ENCODE assay signal across 8 cellular contexts in genomic region chr2:232441922-232442321, GRCh38. TPM values are rescaled to one million over a fixed set of nuclear protein-coding genes. Genes with fewer than 3 reads are reported as not detected.
"Had no signal": no experiment of that assay in that cellular context is flagged by ENCODE, and none has a peak within 500 bp of the region (broad histone marks: within the 10 kb centered on the region; RNA-seq: fewer than 3 reads in every experiment).

No MANE protein-coding gene starts in this region.

RNA-seq across cellular contexts. Expression of gene ALPI, which starts 14.0 kb away (rescaled TPM):
- total RNA-seq: LHCN-M2, MCF 10A, NCI-H460, OCI-LY7, PC-9, RPMI7951, SJCRH30, SK-MEL-5 had no signal

RNA-seq across cellular contexts. Expression of gene ALPG, which starts 35.3 kb away (rescaled TPM):
- total RNA-seq: LHCN-M2, MCF 10A, NCI-H460, OCI-LY7, RPMI7951, SJCRH30, SK-MEL-5 had no signal

RNA-seq across cellular contexts. Expression of gene ECEL1, which starts 45.7 kb away (rescaled TPM):
- total RNA-seq: LHCN-M2, MCF 10A, OCI-LY7, PC-9, RPMI7951, SJCRH30, SK-MEL-5 had no signal
